In the genomic region with DNA sequence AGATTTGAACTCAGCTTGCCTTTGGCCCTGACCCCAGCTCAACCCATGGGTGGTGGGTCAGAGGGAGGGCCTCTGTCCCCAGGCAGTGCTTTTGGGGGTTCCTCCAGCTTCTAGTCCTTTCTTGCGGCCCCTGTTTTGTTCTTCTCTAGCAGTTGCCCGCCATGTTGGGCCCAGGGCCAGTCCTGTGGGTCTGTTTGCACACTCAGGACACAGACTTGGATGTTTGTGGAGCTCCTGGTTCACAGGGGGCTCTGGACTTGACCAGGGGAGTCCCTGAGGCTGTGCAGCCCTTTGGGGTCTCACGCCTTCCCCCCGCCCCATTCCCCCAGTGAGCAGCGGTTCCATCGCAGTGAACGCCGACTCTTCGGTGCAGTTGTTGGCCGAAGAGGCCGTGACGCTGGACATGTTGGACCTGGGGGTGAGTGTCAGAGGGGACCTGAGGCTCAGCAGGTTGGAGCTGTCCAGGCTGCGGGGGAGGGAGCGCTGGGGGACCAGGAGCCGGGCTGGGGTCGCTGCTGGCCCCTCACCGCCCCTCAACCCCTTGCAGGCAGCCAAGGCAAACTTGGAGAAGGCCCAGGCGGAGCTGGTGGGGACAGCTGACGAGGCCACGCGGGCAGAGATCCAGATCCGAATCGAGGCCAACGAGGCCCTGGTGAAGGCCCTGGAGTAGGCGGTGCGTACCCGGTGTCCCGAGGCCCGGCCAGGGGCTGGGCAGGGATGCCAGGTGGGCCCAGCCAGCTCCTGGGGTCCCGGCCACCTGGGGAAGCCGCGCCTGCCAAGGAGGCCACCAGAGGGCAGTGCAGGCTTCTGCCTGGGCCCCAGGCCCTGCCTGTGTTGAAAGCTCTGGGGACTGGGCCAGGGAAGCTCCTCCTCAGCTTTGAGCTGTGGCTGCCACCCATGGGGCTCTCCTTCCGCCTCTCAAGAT, we compare ENCODE assay signal across 1 cellular context.
TF ChIP-seq lines count a peak whose summit lies in the region.

No MANE protein-coding gene starts in this region.

TF ChIP-seq in HEK293, 187 proteins besides CTCF, POLR2A, EP300 and RAD21 (continued from another document):
- TF ChIP-seq, protein P1, sequence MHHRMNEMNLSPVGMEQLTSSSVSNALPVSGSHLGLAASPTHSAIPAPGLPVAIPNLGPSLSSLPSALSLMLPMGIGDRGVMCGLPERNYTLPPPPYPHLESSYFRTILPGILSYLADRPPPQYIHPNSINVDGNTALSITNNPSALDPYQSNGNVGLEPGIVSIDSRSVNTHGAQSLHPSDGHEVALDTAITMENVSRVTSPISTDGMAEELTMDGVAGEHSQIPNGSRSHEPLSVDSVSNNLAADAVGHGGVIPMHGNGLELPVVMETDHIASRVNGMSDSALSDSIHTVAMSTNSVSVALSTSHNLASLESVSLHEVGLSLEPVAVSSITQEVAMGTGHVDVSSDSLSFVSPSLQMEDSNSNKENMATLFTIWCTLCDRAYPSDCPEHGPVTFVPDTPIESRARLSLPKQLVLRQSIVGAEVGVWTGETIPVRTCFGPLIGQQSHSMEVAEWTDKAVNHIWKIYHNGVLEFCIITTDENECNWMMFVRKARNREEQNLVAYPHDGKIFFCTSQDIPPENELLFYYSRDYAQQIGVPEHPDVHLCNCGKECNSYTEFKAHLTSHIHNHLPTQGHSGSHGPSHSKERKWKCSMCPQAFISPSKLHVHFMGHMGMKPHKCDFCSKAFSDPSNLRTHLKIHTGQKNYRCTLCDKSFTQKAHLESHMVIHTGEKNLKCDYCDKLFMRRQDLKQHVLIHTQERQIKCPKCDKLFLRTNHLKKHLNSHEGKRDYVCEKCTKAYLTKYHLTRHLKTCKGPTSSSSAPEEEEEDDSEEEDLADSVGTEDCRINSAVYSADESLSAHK (tag by site-specific recombination; IDR thresholded peaks at IDR 0.05) = 0 out of 2 replicates have a peak, but pooled peaks have one; percentile 17
- 0 out of 2 replicates have a peak, but pooled peaks have one; percentile 14 for TF ChIP-seq BCL11B (tag by site-specific recombination; IDR thresholded peaks at IDR 0.05; ENCODE audit: low read depth)
- TF ChIP-seq ZBTB20 (tag by site-specific recombination; IDR thresholded peaks at IDR 0.05) = peak; percentile 23; the same call in 1 of the 2 replicates
- TF ChIP-seq, protein P2, sequence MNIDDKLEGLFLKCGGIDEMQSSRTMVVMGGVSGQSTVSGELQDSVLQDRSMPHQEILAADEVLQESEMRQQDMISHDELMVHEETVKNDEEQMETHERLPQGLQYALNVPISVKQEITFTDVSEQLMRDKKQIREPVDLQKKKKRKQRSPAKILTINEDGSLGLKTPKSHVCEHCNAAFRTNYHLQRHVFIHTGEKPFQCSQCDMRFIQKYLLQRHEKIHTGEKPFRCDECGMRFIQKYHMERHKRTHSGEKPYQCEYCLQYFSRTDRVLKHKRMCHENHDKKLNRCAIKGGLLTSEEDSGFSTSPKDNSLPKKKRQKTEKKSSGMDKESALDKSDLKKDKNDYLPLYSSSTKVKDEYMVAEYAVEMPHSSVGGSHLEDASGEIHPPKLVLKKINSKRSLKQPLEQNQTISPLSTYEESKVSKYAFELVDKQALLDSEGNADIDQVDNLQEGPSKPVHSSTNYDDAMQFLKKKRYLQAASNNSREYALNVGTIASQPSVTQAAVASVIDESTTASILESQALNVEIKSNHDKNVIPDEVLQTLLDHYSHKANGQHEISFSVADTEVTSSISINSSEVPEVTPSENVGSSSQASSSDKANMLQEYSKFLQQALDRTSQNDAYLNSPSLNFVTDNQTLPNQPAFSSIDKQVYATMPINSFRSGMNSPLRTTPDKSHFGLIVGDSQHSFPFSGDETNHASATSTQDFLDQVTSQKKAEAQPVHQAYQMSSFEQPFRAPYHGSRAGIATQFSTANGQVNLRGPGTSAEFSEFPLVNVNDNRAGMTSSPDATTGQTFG (tag by site-specific recombination; IDR thresholded peaks at IDR 0.05; ENCODE audit: borderline replicate concordance) = no peak
- TF ChIP-seq ZNF596 (tag by site-specific recombination; IDR thresholded peaks at IDR 0.05) = no peak
- TF ChIP-seq, protein P3, sequence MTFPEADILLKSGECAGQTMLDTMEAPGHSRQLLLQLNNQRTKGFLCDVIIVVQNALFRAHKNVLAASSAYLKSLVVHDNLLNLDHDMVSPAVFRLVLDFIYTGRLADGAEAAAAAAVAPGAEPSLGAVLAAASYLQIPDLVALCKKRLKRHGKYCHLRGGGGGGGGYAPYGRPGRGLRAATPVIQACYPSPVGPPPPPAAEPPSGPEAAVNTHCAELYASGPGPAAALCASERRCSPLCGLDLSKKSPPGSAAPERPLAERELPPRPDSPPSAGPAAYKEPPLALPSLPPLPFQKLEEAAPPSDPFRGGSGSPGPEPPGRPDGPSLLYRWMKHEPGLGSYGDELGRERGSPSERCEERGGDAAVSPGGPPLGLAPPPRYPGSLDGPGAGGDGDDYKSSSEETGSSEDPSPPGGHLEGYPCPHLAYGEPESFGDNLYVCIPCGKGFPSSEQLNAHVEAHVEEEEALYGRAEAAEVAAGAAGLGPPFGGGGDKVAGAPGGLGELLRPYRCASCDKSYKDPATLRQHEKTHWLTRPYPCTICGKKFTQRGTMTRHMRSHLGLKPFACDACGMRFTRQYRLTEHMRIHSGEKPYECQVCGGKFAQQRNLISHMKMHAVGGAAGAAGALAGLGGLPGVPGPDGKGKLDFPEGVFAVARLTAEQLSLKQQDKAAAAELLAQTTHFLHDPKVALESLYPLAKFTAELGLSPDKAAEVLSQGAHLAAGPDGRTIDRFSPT (tag by site-specific recombination; IDR thresholded peaks at IDR 0.05) = peak; percentile 76
- peak; percentile 79 for TF ChIP-seq GLIS1 (tag by site-specific recombination; IDR thresholded peaks at IDR 0.05)
